In genomic region chr5:90888511-90889324, GRCh38 we compare ENCODE assay signal across 13 cellular contexts.
DNase-seq lines count a peak whose midpoint lies in the region; ATAC-seq and TF ChIP-seq lines count a peak whose summit lies in the region.
"Had no signal": no experiment of that assay in that cellular context is flagged by ENCODE, and none has a peak within 500 bp of the region (broad histone marks: within the 10 kb centered on the region; RNA-seq: fewer than 3 reads in every experiment).

No MANE protein-coding gene starts in this region.

- H3K79me2 ChIP-seq in OCI-LY7 (ENCODE audit: insufficient read depth, low read depth, low read length): no peaks in the 10 kb centered on the region

- H3K4me3 ChIP-seq in BE2C (ENCODE audit: low read depth, low read length): no peak overlapping the region
- no peak overlapping the region for H3K4me3 ChIP-seq in OCI-LY7 (ENCODE audit: low read depth, low read length, poor library complexity, severe bottlenecking)
- H3K4me3 ChIP-seq: colonic mucosa, SJSA1, testis had no signal

- H3K4me2 ChIP-seq in OCI-LY7 (ENCODE audit: low read length): no peak overlapping the region

- H2AFZ ChIP-seq in OCI-LY7 (ENCODE audit: low read length): no peak overlapping the region

- H3K36me3 ChIP-seq in BE2C: no peaks in the 10 kb centered on the region
- H3K36me3 ChIP-seq in OCI-LY7 (ENCODE audit: insufficient read depth, low read length): no peaks in the 10 kb centered on the region
- H3K36me3 ChIP-seq: colonic mucosa, SJSA1 had no signal

- ATAC-seq in omental fat pad (ENCODE audit: low FRiP score): peak; percentile 94

- H3K9me2 ChIP-seq in OCI-LY7 (ENCODE audit: insufficient read depth, low read length): no peaks in the 10 kb centered on the region

- peak; percentile 82 for DNase-seq in DMS79 (lab: John Stamatoyannopoulos, UW)
- peak; percentile 42 for DNase-seq in NCI-H446 treated with DMSO at 0.1 percent for 48 hours (lab: John Stamatoyannopoulos, UW)
- DNase-seq in epithelial cell of prostate (ENCODE audit: low read depth, low spot score): peak; percentile 78
- DNase-seq in omental fat pad (ENCODE audit: low spot score): no peak
- DNase-seq in activated gamma-delta T cell (lab: John Stamatoyannopoulos, UW): no peak
- no peak for DNase-seq in BE2C
- no peak for DNase-seq in OCI-LY7 (ENCODE audit: low spot score)
- DNase-seq in SW 1271 (lab: John Stamatoyannopoulos, UW): no peak
- DNase-seq: activated CD4-positive, alpha-beta T cell treated with anti-CD3 and anti-CD28 coated beads for 4 hours; colonic mucosa; NCI-H2171 treated with DMSO at 0.1 percent for 48 hours; testis had no signal

- CTCF ChIA-PET in OCI-LY7 (lab: Charles Lee; ENCODE audit: unreplicated experiment): no interaction called here

- intact Hi-C loops in OCI-LY7 (cut with micrococcal nuclease; ENCODE audit: unreplicated experiment): no loop called here

- TF ChIP-seq CTCF in omental fat pad (IDR thresholded peaks at IDR 0.05): no peak
- TF ChIP-seq CTCF in BE2C (IDR thresholded peaks at IDR 0.05; ENCODE audit: low read depth, low read length): no peak
- TF ChIP-seq CTCF in OCI-LY7 (conservative IDR thresholded peaks at IDR 0.05; ENCODE audit: low read length): no peak

- H3K9me3 ChIP-seq in BE2C (no peaks in the 10 kb centered on the region), OCI-LY7 (ENCODE audit: low read length) (no peaks in the 10 kb centered on the region)
- H3K9me3 ChIP-seq: colonic mucosa, SJSA1, testis had no signal

- H3K27ac ChIP-seq in epithelial cell of prostate (peak overlapping the region; percentile 45), OCI-LY7 (ENCODE audit: low read depth, low read length, poor library complexity, severe bottlenecking) (no peak overlapping the region)
- H3K27ac ChIP-seq: colonic mucosa, SJSA1, testis had no signal

- POLR2A ChIA-PET in OCI-LY7 (lab: Charles Lee): no interaction called here

- H3K4me1 ChIP-seq in BE2C: no peaks in the 10 kb centered on the region
- no peaks in the 10 kb centered on the region for H3K4me1 ChIP-seq in OCI-LY7 (ENCODE audit: insufficient read depth, low read length, poor library complexity, severe bottlenecking)
- H3K4me1 ChIP-seq: colonic mucosa, SJSA1, testis had no signal

- no peaks in the 10 kb centered on the region for H4K20me1 ChIP-seq in OCI-LY7 (ENCODE audit: insufficient read depth, low read length)

- BruUV-seq in OCI-LY7 (replicated peaks; lab: Mats Ljungman, UMichigan): no TSS peak

- no peaks in the 10 kb centered on the region for H3K27me3 ChIP-seq in BE2C
- H3K27me3 ChIP-seq: colonic mucosa, SJSA1, testis had no signal

Comparison
In these comparisons a context has a peak if more than half of its experiments do, and no peak if none do; other contexts are left out.
1. DNase-seq: peak in DMS79 (single experiment), NCI-H446 treated with DMSO at 0.1 percent for 48 hours (single experiment) and epithelial cell of prostate (single experiment); none in omental fat pad (single experiment), activated gamma-delta T cell (single experiment), BE2C (single experiment), OCI-LY7 (single experiment) and SW 1271 (0 of 2).